In the genomic region with DNA sequence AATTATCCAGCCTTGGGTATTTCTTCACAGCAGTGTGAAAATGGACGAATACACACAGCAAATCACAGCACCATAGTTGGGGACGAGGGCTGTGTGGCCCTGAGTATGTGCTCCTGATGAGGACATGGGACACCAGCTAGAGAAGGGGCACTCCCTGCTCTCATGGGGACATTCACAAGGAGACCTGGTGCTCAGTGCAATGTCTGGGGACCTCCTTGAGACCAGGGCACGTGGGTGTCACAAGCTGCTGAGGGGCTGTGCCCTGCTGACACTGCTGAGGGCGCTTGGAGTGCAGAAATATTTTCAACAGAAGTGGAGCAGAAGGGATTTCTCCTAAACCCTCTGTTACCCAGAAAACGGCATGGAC, we compare ENCODE assay signal across 20 cellular contexts.
DNase-seq lines count a peak whose midpoint lies in the region; ATAC-seq, FAIRE-seq and TF ChIP-seq lines count a peak whose summit lies in the region.
"Had no signal": no experiment of that assay in that cellular context is flagged by ENCODE, and none has a peak within 500 bp of the region (broad histone marks: within the 10 kb centered on the region; RNA-seq: fewer than 3 reads in every experiment).

No MANE protein-coding gene starts in this region.

- H3K4me3 ChIP-seq in BJ (ENCODE audit: low read depth, low read length), result no peak overlapping the region
- H3K4me3 ChIP-seq in astrocyte (ENCODE audit: insufficient read depth, low read depth, low read length), result no peak overlapping the region
- no peak overlapping the region for H3K4me3 ChIP-seq in lower lobe of right lung
- no peak overlapping the region for H3K4me3 ChIP-seq in smooth muscle cell
- H3K4me3 ChIP-seq: A549 had no signal

- POLR2A ChIA-PET in BJ (lab: Charles Lee), result no interaction called here

- no peaks in the 10 kb centered on the region for H3F3A ChIP-seq in smooth muscle cell (ENCODE audit: low read depth)

- no peaks in the 10 kb centered on the region for H3K36me3 ChIP-seq in BJ (ENCODE audit: control insufficient read depth, insufficient read depth, low read length)
- no peaks in the 10 kb centered on the region for H3K36me3 ChIP-seq in astrocyte (ENCODE audit: insufficient read depth, low read length)
- no peaks in the 10 kb centered on the region for H3K36me3 ChIP-seq in lower lobe of right lung
- no peaks in the 10 kb centered on the region for H3K36me3 ChIP-seq in smooth muscle cell (ENCODE audit: low read depth)

- TF ChIP-seq CTCF in BJ (IDR thresholded peaks at IDR 0.05; ENCODE audit: insufficient read depth, low read depth, low read length), result peak; percentile 19; the same call in 1 of the 2 replicates
- TF ChIP-seq CTCF in astrocyte (IDR thresholded peaks at IDR 0.05; ENCODE audit: insufficient read depth, low read depth, low read length), result no peak
- no peak for TF ChIP-seq CTCF in lower lobe of right lung (IDR thresholded peaks at IDR 0.05)
- TF ChIP-seq CTCF in smooth muscle cell (IDR thresholded peaks at IDR 0.05; ENCODE audit: borderline replicate concordance, insufficient read depth, poor library complexity, severe bottlenecking), result no peak

- DNase-seq in BJ (ENCODE audit: low read depth) (no peak), astrocyte (ENCODE audit: low read depth) (no peak), lower lobe of right lung (no peak), smooth muscle cell (lab: John Stamatoyannopoulos, UW; ENCODE audit: unreplicated experiment) (no peak), NCI-H510A (lab: John Stamatoyannopoulos, UW) (no peak)
- DNase-seq in activated CD4-positive, alpha-beta T cell treated with anti-CD3 and anti-CD28 coated beads, Interleukin-2, amount 50 U/mL, for 4 hours, result no peak
- DNase-seq: activated CD4-positive, alpha-beta T cell treated with anti-CD3 and anti-CD28 coated beads for 1 hour; activated CD8-positive, alpha-beta memory T cell treated with anti-CD3 and anti-CD28 coated beads, Interleukin-2, amount 50 U/mL, for 48 hours; activated naive CD4-positive, alpha-beta T cell treated with anti-CD3 and anti-CD28 coated beads, Interleukin-2, amount 50 U/mL, for 16 hours; CD4-positive, alpha-beta T cell; mammary epithelial cell; NCI-H187; NCI-H510A treated with DMSO at 0.1 percent for 48 hours; OCI-M1; stimulated activated CD4-positive, alpha-beta T cell treated with anti-CD3 and anti-CD28 coated beads, Interleukin-12 subunit alpha, Interleukin-12 subunit beta, amount 100 ng/mL, for 4 hours; T-helper 9 cell had no signal

- no peak for ATAC-seq in lower lobe of right lung
- no peak for ATAC-seq in HG03469 (IDR thresholded peaks at IDR 0.05; ENCODE audit: unreplicated experiment)
- no peak for ATAC-seq in GM18511 (IDR thresholded peaks at IDR 0.05; ENCODE audit: unreplicated experiment)
- ATAC-seq: A549 had no signal

- peak overlapping the region; percentile 23 for H3K9ac ChIP-seq in astrocyte (ENCODE audit: low read length)
- H3K9ac ChIP-seq in smooth muscle cell (ENCODE audit: low read depth), result no peak overlapping the region

- CTCF ChIA-PET in BJ (lab: Yijun Ruan, JAX), result interaction anchor here (0.9 to 1.6 kb wide), 3 partner anchors 9 to 86 kb away, joined by 3 to 5 read pairs (median 3); a partner anchor contains a TSS

- H3K27me3 Mint-ChIP-seq in astrocyte (ENCODE audit: low read depth, unreplicated experiment), result peaks cover 28% of the 10 kb centered on the region
- H3K27me3 Mint-ChIP-seq: CD4-positive, alpha-beta T cell had no signal

- no peak overlapping the region for H3K27ac ChIP-seq in astrocyte (ENCODE audit: low read depth, low read length)
- H3K27ac ChIP-seq in lower lobe of right lung, result peak overlapping the region; percentile 65
- H3K27ac ChIP-seq in smooth muscle cell (ENCODE audit: low read depth), result no peak overlapping the region
- H3K27ac ChIP-seq: A549 had no signal

- H3K27ac Mint-ChIP-seq in astrocyte (ENCODE audit: unreplicated experiment), result no peak overlapping the region
- H3K27ac Mint-ChIP-seq: CD4-positive, alpha-beta T cell had no signal

- H3K4me1 Mint-ChIP-seq in astrocyte (ENCODE audit: low read depth, unreplicated experiment), result peaks cover 12% of the 10 kb centered on the region
- H3K4me1 Mint-ChIP-seq: central memory CD8-positive, alpha-beta T cell had no signal

- H3K4me3 Mint-ChIP-seq in astrocyte (ENCODE audit: unreplicated experiment), result no peak overlapping the region
- H3K4me3 Mint-ChIP-seq: CD4-positive, alpha-beta T cell; central memory CD8-positive, alpha-beta T cell had no signal

- H3K27me3 ChIP-seq in BJ (ENCODE audit: control insufficient read depth, insufficient read depth, low read length), result peaks cover 3% of the 10 kb centered on the region
- H3K27me3 ChIP-seq in astrocyte (ENCODE audit: insufficient read depth, low read length), result peaks cover 9% of the 10 kb centered on the region
- H3K27me3 ChIP-seq in lower lobe of right lung (ENCODE audit: low read depth), result no peaks in the 10 kb centered on the region
- no peaks in the 10 kb centered on the region for H3K27me3 ChIP-seq in smooth muscle cell (ENCODE audit: low read depth)

- H3K79me2 ChIP-seq in astrocyte (ENCODE audit: insufficient read depth, low read length) (no peaks in the 10 kb centered on the region), smooth muscle cell (ENCODE audit: low read depth) (no peaks in the 10 kb centered on the region)

- H3K4me1 ChIP-seq in astrocyte (ENCODE audit: insufficient read depth, low read length) (peaks cover 16% of the 10 kb centered on the region), lower lobe of right lung (peaks cover 41% of the 10 kb centered on the region), smooth muscle cell (ENCODE audit: low read depth) (peaks cover 15% of the 10 kb centered on the region)
- H3K4me1 ChIP-seq: A549 had no signal

- H3K9me3 ChIP-seq in astrocyte (ENCODE audit: insufficient read depth, low read depth, low read length) (peaks cover 4% of the 10 kb centered on the region), lower lobe of right lung (no peaks in the 10 kb centered on the region), smooth muscle cell (replicated peaks; ENCODE audit: low read depth) (no peaks in the 10 kb centered on the region)
- H3K9me3 ChIP-seq: A549 had no signal

- peaks cover 4% of the 10 kb centered on the region for H3K9me3 Mint-ChIP-seq in astrocyte (ENCODE audit: unreplicated experiment)
- H3K9me3 Mint-ChIP-seq: CD4-positive, alpha-beta T cell; central memory CD8-positive, alpha-beta T cell had no signal

- peak overlapping the region; percentile 25 for H3K4me2 ChIP-seq in astrocyte (ENCODE audit: low read length)
- peak overlapping the region; percentile 54 for H3K4me2 ChIP-seq in smooth muscle cell
- H3K4me2 ChIP-seq: A549 had no signal

- no peaks in the 10 kb centered on the region for H4K20me1 ChIP-seq in astrocyte (ENCODE audit: insufficient read depth, low read length)
- no peaks in the 10 kb centered on the region for H4K20me1 ChIP-seq in smooth muscle cell (ENCODE audit: low read depth)

- peaks cover 3% of the 10 kb centered on the region for H3K36me3 Mint-ChIP-seq in astrocyte (ENCODE audit: low read depth, unreplicated experiment)

- intact Hi-C loops in lower lobe of right lung (cut with DNase I), result no loop called here

- FAIRE-seq in astrocyte (lab: Jason Lieb, UNC), result no peak
- FAIRE-seq: A549 had no signal

- H2AFZ ChIP-seq in astrocyte (ENCODE audit: low read depth, low read length) (no peak overlapping the region), smooth muscle cell (ENCODE audit: low read depth) (peak overlapping the region; percentile 43)

- 61% methylated on average over 5 of the region's 5 CpGs for WGBS in smooth muscle cell (ENCODE audit: low lambda C conversion rate)
